Comparison of ENCODE assay signal across 22 cellular contexts in genomic region chr20:22456109-22456508, GRCh38.
DNase-seq lines count a peak whose midpoint lies in the region; ATAC-seq and TF ChIP-seq lines count a peak whose summit lies in the region.
"Had no signal": no experiment of that assay in that cellular context is flagged by ENCODE, and none has a peak within 500 bp of the region (broad histone marks: within the 10 kb centered on the region; RNA-seq: fewer than 3 reads in every experiment).

No MANE protein-coding gene starts in this region.

- no peaks in the 10 kb centered on the region for H3K36me3 Mint-ChIP-seq in GM23338 (ENCODE audit: low read depth)
- H3K36me3 Mint-ChIP-seq in progenitor cell of endocrine pancreas (ENCODE audit: insufficient read depth) = no peaks in the 10 kb centered on the region
- H3K36me3 Mint-ChIP-seq: CD4-positive, CD25-positive, alpha-beta regulatory T cell had no signal

- no peaks in the 10 kb centered on the region for H3K9me3 Mint-ChIP-seq in GM23338
- no peaks in the 10 kb centered on the region for H3K9me3 Mint-ChIP-seq in progenitor cell of endocrine pancreas (ENCODE audit: low read depth)

- no peaks in the 10 kb centered on the region for H3K79me2 ChIP-seq in GM23338 (replicated peaks; ENCODE audit: insufficient read depth)

- peaks cover 22% of the 10 kb centered on the region for H3K4me1 Mint-ChIP-seq in GM23338
- H3K4me1 Mint-ChIP-seq in progenitor cell of endocrine pancreas (ENCODE audit: low read depth) = peaks cover 61% of the 10 kb centered on the region
- H3K4me1 Mint-ChIP-seq: CD4-positive, CD25-positive, alpha-beta regulatory T cell had no signal

- H3K9me2 ChIP-seq in GM23338 (ENCODE audit: insufficient read depth) = no peaks in the 10 kb centered on the region
- H3K9me2 ChIP-seq: SK-N-SH had no signal

- H2AFZ ChIP-seq in GM23338 = no peak overlapping the region

- no peaks in the 10 kb centered on the region for H3K36me3 ChIP-seq in GM23338 (ENCODE audit: insufficient read depth)
- no peaks in the 10 kb centered on the region for H3K36me3 ChIP-seq in HUES48 (ENCODE audit: control insufficient read depth, insufficient read depth, low read length)
- H3K36me3 ChIP-seq: HAP-1 had no signal

- no peak overlapping the region for H3K27ac Mint-ChIP-seq in GM23338
- peak overlapping the region; percentile 37 for H3K27ac Mint-ChIP-seq in progenitor cell of endocrine pancreas
- H3K27ac Mint-ChIP-seq: CD4-positive, CD25-positive, alpha-beta regulatory T cell had no signal

- H3K4me3 Mint-ChIP-seq in GM23338 = no peak overlapping the region
- H3K4me3 Mint-ChIP-seq in progenitor cell of endocrine pancreas (ENCODE audit: low read depth) = no peak overlapping the region
- H3K4me3 Mint-ChIP-seq: CD4-positive, CD25-positive, alpha-beta regulatory T cell had no signal

- DNase-seq in GM23338 (ENCODE audit: low spot score) (peak; percentile 88), iPS DF 19.7 (ENCODE audit: low read depth, low spot score) (peak; percentile 69), progenitor cell of endocrine pancreas (ENCODE audit: low spot score, unreplicated experiment) (no peak), mucosa of gallbladder (ENCODE audit: low spot score) (no peak), NCI-H526 (lab: John Stamatoyannopoulos, UW) (no peak)
- DNase-seq in activated CD4-positive, CD25-positive, alpha-beta regulatory T cell (lab: John Stamatoyannopoulos, UW) = no peak
- DNase-seq: Caco-2; CD4-positive, CD25-positive, alpha-beta regulatory T cell; DMS 273 treated with DMSO at 0.1 percent for 48 hours; DMS79 treated with DMSO at 0.1 percent for 48 hours; MM.1S; NCI-H1048; NCI-H1417 treated with DMSO at 0.1 percent for 48 hours; NCI-H2171; NCI-H524; SIG-M5; SK-N-SH had no signal

- H3K27me3 Mint-ChIP-seq in GM23338 (ENCODE audit: insufficient read depth, low read depth, poor library complexity) = peaks cover 38% of the 10 kb centered on the region
- H3K27me3 Mint-ChIP-seq in progenitor cell of endocrine pancreas = no peaks in the 10 kb centered on the region

- H3F3A ChIP-seq in GM23338 (replicated peaks; ENCODE audit: low read depth) = no peaks in the 10 kb centered on the region

- H3K4me1 ChIP-seq in GM23338 (ENCODE audit: insufficient read depth) (peaks cover 7% of the 10 kb centered on the region), HUES48 (ENCODE audit: control insufficient read depth, insufficient read depth, low read length) (peaks cover 19% of the 10 kb centered on the region)
- H3K4me1 ChIP-seq: Caco-2, HAP-1 had no signal

- H3K9ac ChIP-seq in HUES48 (ENCODE audit: low read depth, low read length) = no peak overlapping the region
- H3K9ac ChIP-seq: SK-N-SH had no signal

- H3K4me2 ChIP-seq in GM23338 = no peak overlapping the region
- H3K4me2 ChIP-seq: SK-N-SH had no signal

- TF ChIP-seq CTCF in GM23338 (conservative IDR thresholded peaks at IDR 0.05; ENCODE audit: low read depth in 2 of 2) (no peak), progenitor cell of endocrine pancreas (IDR thresholded peaks at IDR 0.05; ENCODE audit: unreplicated experiment) (no peak)

- peak; percentile 97 for ATAC-seq in GM23338
- ATAC-seq: HepG2, K562, Panc1 had no signal

- H3K9me3 ChIP-seq in HUES48 (ENCODE audit: control insufficient read depth, insufficient read depth, low read length) = no peaks in the 10 kb centered on the region
- H3K9me3 ChIP-seq: Caco-2, HAP-1, SK-N-SH had no signal

- no peak overlapping the region for H3K4me3 ChIP-seq in GM23338
- H3K4me3 ChIP-seq in HUES48 (ENCODE audit: low read depth, low read length) = no peak overlapping the region
- H3K4me3 ChIP-seq: HAP-1, K562 had no signal

- peaks cover 8% of the 10 kb centered on the region; the same call in 1 of the 2 replicates for H4K20me1 ChIP-seq in GM23338 (replicated peaks; ENCODE audit: insufficient read depth)

- H3K27ac ChIP-seq in GM23338 (ENCODE audit: low read depth) (no peak overlapping the region), HUES48 (ENCODE audit: low read depth, low read length) (peak overlapping the region; percentile 11)

- H3K27me3 ChIP-seq in GM23338 (ENCODE audit: insufficient read depth) (peaks cover 68% of the 10 kb centered on the region), HUES48 (ENCODE audit: control insufficient read depth, insufficient read depth, low read length) (peaks cover 90% of the 10 kb centered on the region)

TF ChIP-seq in GM23338, 12 proteins besides CTCF, POLR2A, EP300 and RAD21 (continues in another document):
- TF ChIP-seq NANOG (IDR thresholded peaks at IDR 0.05; ENCODE audit: borderline replicate concordance) (no peak), EZH2phosphoT487 (IDR thresholded peaks at IDR 0.05; ENCODE audit: unreplicated experiment) (no peak), ZNF331 (CRISPR knock-in tag; IDR thresholded peaks at IDR 0.05; ENCODE audit: low read depth) (no peak), JUNB (IDR thresholded peaks at IDR 0.05; ENCODE audit: unreplicated experiment) (no peak), ZNF114 (CRISPR knock-in tag; IDR thresholded peaks at IDR 0.05) (no peak), STAT1 (IDR thresholded peaks at IDR 0.05; ENCODE audit: unreplicated experiment) (no peak), EZH2 (IDR thresholded peaks at IDR 0.05; ENCODE audit: low read depth, unreplicated experiment) (no peak), CREB1 (CRISPR knock-in tag; IDR thresholded peaks at IDR 0.05; ENCODE audit: low read depth) (no peak)
- TF ChIP-seq, protein P1, sequence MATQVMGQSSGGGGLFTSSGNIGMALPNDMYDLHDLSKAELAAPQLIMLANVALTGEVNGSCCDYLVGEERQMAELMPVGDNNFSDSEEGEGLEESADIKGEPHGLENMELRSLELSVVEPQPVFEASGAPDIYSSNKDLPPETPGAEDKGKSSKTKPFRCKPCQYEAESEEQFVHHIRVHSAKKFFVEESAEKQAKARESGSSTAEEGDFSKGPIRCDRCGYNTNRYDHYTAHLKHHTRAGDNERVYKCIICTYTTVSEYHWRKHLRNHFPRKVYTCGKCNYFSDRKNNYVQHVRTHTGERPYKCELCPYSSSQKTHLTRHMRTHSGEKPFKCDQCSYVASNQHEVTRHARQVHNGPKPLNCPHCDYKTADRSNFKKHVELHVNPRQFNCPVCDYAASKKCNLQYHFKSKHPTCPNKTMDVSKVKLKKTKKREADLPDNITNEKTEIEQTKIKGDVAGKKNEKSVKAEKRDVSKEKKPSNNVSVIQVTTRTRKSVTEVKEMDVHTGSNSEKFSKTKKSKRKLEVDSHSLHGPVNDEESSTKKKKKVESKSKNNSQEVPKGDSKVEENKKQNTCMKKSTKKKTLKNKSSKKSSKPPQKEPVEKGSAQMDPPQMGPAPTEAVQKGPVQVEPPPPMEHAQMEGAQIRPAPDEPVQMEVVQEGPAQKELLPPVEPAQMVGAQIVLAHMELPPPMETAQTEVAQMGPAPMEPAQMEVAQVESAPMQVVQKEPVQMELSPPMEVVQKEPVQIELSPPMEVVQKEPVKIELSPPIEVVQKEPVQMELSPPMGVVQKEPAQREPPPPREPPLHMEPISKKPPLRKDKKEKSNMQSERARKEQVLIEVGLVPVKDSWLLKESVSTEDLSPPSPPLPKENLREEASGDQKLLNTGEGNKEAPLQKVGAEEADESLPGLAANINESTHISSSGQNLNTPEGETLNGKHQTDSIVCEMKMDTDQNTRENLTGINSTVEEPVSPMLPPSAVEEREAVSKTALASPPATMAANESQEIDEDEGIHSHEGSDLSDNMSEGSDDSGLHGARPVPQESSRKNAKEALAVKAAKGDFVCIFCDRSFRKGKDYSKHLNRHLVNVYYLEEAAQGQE (IDR thresholded peaks at IDR 0.05; ENCODE audit: unreplicated experiment) = no peak

Comparison
In these comparisons a context has a peak if more than half of its experiments do, and no peak if none do; other contexts are left out.
1. DNase-seq: peak in GM23338 (single experiment) and iPS DF 19.7 (single experiment); none in progenitor cell of endocrine pancreas (single experiment), mucosa of gallbladder (single experiment), activated CD4-positive, CD25-positive, alpha-beta regulatory T cell (0 of 4) and NCI-H526 (0 of 2).